Comparison of ENCODE assay signal across 8 cellular contexts in genomic region chr7:66682350-66683093, GRCh38. TPM values are rescaled to one million over a fixed set of nuclear protein-coding genes. Genes with fewer than 3 reads are reported as not detected.
DNase-seq lines count a peak whose midpoint lies in the region; ATAC-seq and TF ChIP-seq lines count a peak whose summit lies in the region.

No MANE protein-coding gene starts in this region.

- peak overlapping the region; percentile 93 to 97 (median 97) for H3K27ac ChIP-seq in Peyer's patch

- H3K4me1 ChIP-seq in Peyer's patch (peaks cover 0 to 15% (median 4%) of the 10 kb centered on the region in 4 donors), endocrine pancreas (ENCODE audit: control insufficient read depth, insufficient read depth, low read length) (no peaks in the 10 kb centered on the region)

- no peak for TF ChIP-seq CTCF in Peyer's patch (IDR thresholded peaks at IDR 0.05)

- no peak for TF ChIP-seq POLR2A in Peyer's patch (IDR thresholded peaks at IDR 0.05)

- ATAC-seq in HG02678 (IDR thresholded peaks at IDR 0.05; ENCODE audit: unreplicated experiment) (peak; percentile 22), GM21367 (IDR thresholded peaks at IDR 0.05; ENCODE audit: unreplicated experiment) (no peak)

- DNase-seq in activated CD8-positive, alpha-beta memory T cell treated with anti-CD3 and anti-CD28 coated beads, Interleukin-2, amount 50 U/mL, for 48 hours, result peak; percentile 66
- no peak for DNase-seq in activated CD8-positive, alpha-beta memory T cell treated with anti-CD3 and anti-CD28 coated beads, Interleukin-2, amount 50 U/mL, for 4 hours
- peak in 1 of 3 donors; percentile 47 for DNase-seq in Peyer's patch
- peak; percentile 68 for DNase-seq in myocyte (ENCODE audit: low read depth)
- DNase-seq in occipital lobe (lab: John Stamatoyannopoulos, UW), result no peak

- H3K27me3 ChIP-seq in Peyer's patch (no peaks in the 10 kb centered on the region), endocrine pancreas (ENCODE audit: control insufficient read depth, insufficient read depth, low read length) (no peaks in the 10 kb centered on the region)

- H3K9me3 ChIP-seq in Peyer's patch (no peaks in the 10 kb centered on the region), endocrine pancreas (ENCODE audit: control insufficient read depth, low read length) (no peaks in the 10 kb centered on the region)

- peak overlapping the region; percentile 82 to 92 (median 87) for H3K4me3 ChIP-seq in Peyer's patch
- peak overlapping the region; percentile 68 for H3K4me3 ChIP-seq in endocrine pancreas (ENCODE audit: control insufficient read depth, insufficient read depth, low read length)

- H3K36me3 ChIP-seq in Peyer's patch (no peaks in the 10 kb centered on the region), endocrine pancreas (ENCODE audit: control insufficient read depth, insufficient read depth, low read length) (no peaks in the 10 kb centered on the region)

- peak overlapping the region; percentile 84 for H3K9ac ChIP-seq in endocrine pancreas (ENCODE audit: control insufficient read depth, insufficient read depth, low read length)

RNA-seq across cellular contexts. Expression of gene KCTD7, which starts 53.8 kb away (rescaled TPM):
- 10 to 100 TPM in 2 of 4 donors, 1 to 10 TPM in 2; 6.6 to 20.7 (median 14.3) TPM for total RNA-seq in Peyer's patch
- 19.7 and 25.8 TPM in 2 replicates for total RNA-seq in myocyte
- 34.3 TPM for polyA plus RNA-seq in myocyte (2012)
- total RNA-seq in occipital lobe, result 31.8 TPM

RNA-seq across cellular contexts. Expression of gene RABGEF1, which starts 58.0 kb away (rescaled TPM):
- 10 to 100 TPM; 24.2 to 47.9 (median 28.1) TPM for total RNA-seq in Peyer's patch
- 40.7 and 48.1 TPM in 2 replicates for total RNA-seq in myocyte
- 26.6 TPM for polyA plus RNA-seq in myocyte (2012)
- 48.0 TPM for total RNA-seq in occipital lobe

Comparison
In these comparisons a context has a peak if more than half of its experiments do, and no peak if none do; other contexts are left out.
1. DNase-seq: peak in activated CD8-positive, alpha-beta memory T cell treated with anti-CD3 and anti-CD28 coated beads, Interleukin-2, amount 50 U/mL, for 48 hours (single experiment) and myocyte (single experiment); none in activated CD8-positive, alpha-beta memory T cell treated with anti-CD3 and anti-CD28 coated beads, Interleukin-2, amount 50 U/mL, for 4 hours (single experiment) and occipital lobe (single experiment).